Comparison of ENCODE assay signal across 10 cellular contexts in genomic region chr2:9737053-9737875, GRCh38.
DNase-seq lines count a peak whose midpoint lies in the region; ATAC-seq and TF ChIP-seq lines count a peak whose summit lies in the region.
"Had no signal": no experiment of that assay in that cellular context is flagged by ENCODE, and none has a peak within 500 bp of the region (broad histone marks: within the 10 kb centered on the region; RNA-seq: fewer than 3 reads in every experiment).

No MANE protein-coding gene starts in this region.

- H3K4me3 ChIP-seq in MG63 (no peak overlapping the region), body of pancreas (no peak overlapping the region)
- H3K4me3 ChIP-seq: ascending aorta had no signal

- H3K27ac ChIP-seq in body of pancreas, result no peak overlapping the region
- H3K27ac ChIP-seq: ascending aorta had no signal

- H3K4me1 ChIP-seq in body of pancreas, result no peaks in the 10 kb centered on the region

- 74 to 76% methylated on average over 7 to 8 of the region's 9 CpGs for WGBS in body of pancreas, 2 donors

- H3K4me1 Mint-ChIP-seq in natural killer cell, result peaks cover 41 to 65% of the 10 kb centered on the region in 2 donors
- H3K4me1 Mint-ChIP-seq in natural killer cell treated with Interleukin-12 subunit alpha and Interleukin-12 subunit beta and Interleukin-15 and Interleukin-18, amount 100 ng/mL, for 72 hours (ENCODE audit: low read depth in 2 of 2), result peaks cover 29 to 36% of the 10 kb centered on the region in 2 donors

- no peak for TF ChIP-seq CTCF in natural killer cell (IDR thresholded peaks at IDR 0.05)
- no peak for TF ChIP-seq CTCF in body of pancreas (IDR thresholded peaks at IDR 0.05)

- intact Hi-C loops in natural killer cell (cut with micrococcal nuclease), result loop anchor here (2.0 kb wide), 1 partner anchor 34 kb away; no protein-coding TSS in a partner anchor
- intact Hi-C loops in body of pancreas (cut with DNase I), result no loop called here

- ATAC-seq in natural killer cell, result peak in 2 of 3 donors; percentile 46 to 55
- ATAC-seq in natural killer cell treated with Interleukin-12 subunit alpha and Interleukin-12 subunit beta and Interleukin-15 and Interleukin-18, amount 100 ng/mL, for 72 hours, result no peak
- no peak for ATAC-seq in GM18511 (IDR thresholded peaks at IDR 0.05; ENCODE audit: unreplicated experiment)
- no peak for ATAC-seq in GM18498 (IDR thresholded peaks at IDR 0.05; ENCODE audit: unreplicated experiment)
- ATAC-seq in body of pancreas, result no peak

- DNase-seq in natural killer cell (no peak), NCI-H69 (lab: John Stamatoyannopoulos, UW) (peak; percentile 30), cerebellum (ENCODE audit: low spot score) (peak; percentile 82), MG63 (no peak), body of pancreas (no peak)
- no peak for DNase-seq in natural killer cell treated with Interleukin-12 subunit alpha and Interleukin-12 subunit beta and Interleukin-15 and Interleukin-18, amount 100 ng/mL, for 72 hours (ENCODE audit: low spot score)
- DNase-seq: activated CD4-positive, alpha-beta T cell treated with anti-CD3 and anti-CD28 coated beads for 4 hours had no signal

- no peaks in the 10 kb centered on the region for H3K27me3 Mint-ChIP-seq in natural killer cell (ENCODE audit: low read depth in 2 of 2)
- H3K27me3 Mint-ChIP-seq in natural killer cell treated with Interleukin-12 subunit alpha and Interleukin-12 subunit beta and Interleukin-15 and Interleukin-18, amount 100 ng/mL, for 72 hours, result no peaks in the 10 kb centered on the region

- H3K27me3 ChIP-seq in MG63, result no peaks in the 10 kb centered on the region
- H3K27me3 ChIP-seq in body of pancreas, result no peaks in the 10 kb centered on the region
- H3K27me3 ChIP-seq: ascending aorta had no signal

- TF ChIP-seq POLR2A in body of pancreas (IDR thresholded peaks at IDR 0.05), result no peak

- H3K36me3 ChIP-seq in MG63 (no peaks in the 10 kb centered on the region), body of pancreas (replicated peaks in 1 of 2; ENCODE audit: insufficient read depth in 1 of 2, low read depth in 2 of 2) (no peaks in the 10 kb centered on the region)
- H3K36me3 ChIP-seq: ascending aorta had no signal

- H3K4me3 Mint-ChIP-seq in natural killer cell, result no peak overlapping the region
- no peak overlapping the region for H3K4me3 Mint-ChIP-seq in natural killer cell treated with Interleukin-12 subunit alpha and Interleukin-12 subunit beta and Interleukin-15 and Interleukin-18, amount 100 ng/mL, for 72 hours

- H3K27ac Mint-ChIP-seq in natural killer cell, result peak overlapping the region; percentile 29 to 79
- peak overlapping the region in 1 of 2 donors; percentile 85 for H3K27ac Mint-ChIP-seq in natural killer cell treated with Interleukin-12 subunit alpha and Interleukin-12 subunit beta and Interleukin-15 and Interleukin-18, amount 100 ng/mL, for 72 hours

- peaks cover 5 to 7% of the 10 kb centered on the region in 2 donors for H3K9me3 Mint-ChIP-seq in natural killer cell
- peaks cover 6% of the 10 kb centered on the region for H3K9me3 Mint-ChIP-seq in natural killer cell treated with Interleukin-12 subunit alpha and Interleukin-12 subunit beta and Interleukin-15 and Interleukin-18, amount 100 ng/mL, for 72 hours

- H3K36me3 Mint-ChIP-seq in natural killer cell, result no peaks in the 10 kb centered on the region
- H3K36me3 Mint-ChIP-seq in natural killer cell treated with Interleukin-12 subunit alpha and Interleukin-12 subunit beta and Interleukin-15 and Interleukin-18, amount 100 ng/mL, for 72 hours, result peaks cover 6% of the 10 kb centered on the region

- H3K9me3 ChIP-seq in MG63 (peaks cover 9% of the 10 kb centered on the region), body of pancreas (no peaks in the 10 kb centered on the region)

Comparison
In these comparisons a context has a peak if more than half of its experiments do, and no peak if none do; other contexts are left out.
1. ATAC-seq: peak in natural killer cell (2 of 3); none in natural killer cell treated with Interleukin-12 subunit alpha and Interleukin-12 subunit beta and Interleukin-15 and Interleukin-18, amount 100 ng/mL, for 72 hours (0 of 2), GM18511 (single experiment), GM18498 (single experiment) and body of pancreas (single experiment).
2. DNase-seq: peak in NCI-H69 (single experiment) and cerebellum (single experiment); none in natural killer cell (single experiment), natural killer cell treated with Interleukin-12 subunit alpha and Interleukin-12 subunit beta and Interleukin-15 and Interleukin-18, amount 100 ng/mL, for 72 hours (single experiment), MG63 (single experiment) and body of pancreas (0 of 4).